Comparison of ENCODE assay signal across 15 cellular contexts in genomic region chr5:133193794-133194193, GRCh38.
"Had no signal": no experiment of that assay in that cellular context is flagged by ENCODE, and none has a peak within 500 bp of the region (broad histone marks: within the 10 kb centered on the region; RNA-seq: fewer than 3 reads in every experiment).

No MANE protein-coding gene starts in this region.

- DNase-seq: KBM-7, MV-4-11, NCI-H1048, NCI-H1105, NCI-H1417, NCI-H1436 treated with DMSO at 0.1 percent for 48 hours, NCI-H1694, NCI-H187 treated with DMSO at 0.1 percent for 48 hours, NCI-H2029 treated with DMSO at 0.1 percent for 48 hours, NCI-H2227 treated with DMSO at 0.1 percent for 48 hours, NCI-H526 treated with DMSO at 0.1 percent for 48 hours, NCI-H774, Right ventricle myocardium superior, RPMI8226, SIG-M5 had no signal
